Comparison of ENCODE assay signal across 9 cellular contexts in genomic region chr19:19443902-19444693, GRCh38. TPM values are rescaled to one million over a fixed set of nuclear protein-coding genes. Genes with fewer than 3 reads are reported as not detected.
DNase-seq lines count a peak whose midpoint lies in the region; ATAC-seq and TF ChIP-seq lines count a peak whose summit lies in the region.
"Had no signal": no experiment of that assay in that cellular context is flagged by ENCODE, and none has a peak within 500 bp of the region (broad histone marks: within the 10 kb centered on the region; RNA-seq: fewer than 3 reads in every experiment).

No MANE protein-coding gene starts in this region.

- H3K4me3 Mint-ChIP-seq in activated naive CD8-positive, alpha-beta T cell treated with anti-CD3 and anti-CD28 coated beads, Interleukin-2, amount 10 ng/mL, durations not matched to agents 7 days and 5 days: peak overlapping the region; percentile 48
- no peak overlapping the region for H3K4me3 Mint-ChIP-seq in nephron progenitor cell

- peaks cover 27% of the 10 kb centered on the region for H3K36me3 Mint-ChIP-seq in activated naive CD8-positive, alpha-beta T cell treated with anti-CD3 and anti-CD28 coated beads, Interleukin-2, amount 10 ng/mL, durations not matched to agents 7 days and 5 days
- H3K36me3 Mint-ChIP-seq in nephron progenitor cell (ENCODE audit: low read depth): peaks cover 33% of the 10 kb centered on the region

- H2BK20ac ChIP-seq in IMR-90 (ENCODE audit: low read depth, low read length): no peak overlapping the region

- H3K18ac ChIP-seq in IMR-90 (ENCODE audit: low read depth, low read length): no peak overlapping the region

- peak overlapping the region; percentile 51; the same call in 1 of the 2 replicates for H3K4ac ChIP-seq in IMR-90 (ENCODE audit: low read depth, low read length)

- no peaks in the 10 kb centered on the region for H3K27me3 Mint-ChIP-seq in activated naive CD8-positive, alpha-beta T cell treated with anti-CD3 and anti-CD28 coated beads, Interleukin-2, amount 10 ng/mL, durations not matched to agents 7 days and 5 days
- no peaks in the 10 kb centered on the region for H3K27me3 Mint-ChIP-seq in nephron progenitor cell (ENCODE audit: low read depth, poor library complexity)

- H3K4me3 ChIP-seq in GM12865 (ENCODE audit: low read depth, low read length) (no peak overlapping the region), IMR-90 (ENCODE audit: insufficient read depth, low read depth, low read length) (no peak overlapping the region)

- H3K4me1 ChIP-seq in IMR-90 (ENCODE audit: control insufficient read depth, insufficient read depth, low read length): peaks cover 9% of the 10 kb centered on the region

- POLR2A ChIA-PET in IMR-90 (lab: Charles Lee; ENCODE audit: unreplicated experiment): no interaction called here
- POLR2A ChIA-PET in activated naive CD8-positive, alpha-beta T cell treated with anti-CD3 and anti-CD28 coated beads, Interleukin-2, amount 10 ng/mL, durations not matched to agents 7 days and 5 days (lab: Charles Lee): interaction anchor here (1.0 to 1.7 kb wide), 4 partner anchors 16 to 39 kb away, joined by 3 to 4 read pairs (median 3); partner anchors contain the start of gene GATAD2A

- H3K9ac ChIP-seq in IMR-90 (ENCODE audit: low read depth, low read length): no peak overlapping the region
- H3K9ac ChIP-seq: KMS-11 had no signal

- H3K23ac ChIP-seq in IMR-90 (ENCODE audit: low read depth, low read length): no peak overlapping the region

- no peak for TF ChIP-seq POLR2A in IMR-90 (IDR thresholded peaks at IDR 0.05; ENCODE audit: low read depth, low read length)

- H3K27ac Mint-ChIP-seq in activated naive CD8-positive, alpha-beta T cell treated with anti-CD3 and anti-CD28 coated beads, Interleukin-2, amount 10 ng/mL, durations not matched to agents 7 days and 5 days: peak overlapping the region; percentile 85
- peak overlapping the region; percentile 85 for H3K27ac Mint-ChIP-seq in nephron progenitor cell

- no peaks in the 10 kb centered on the region for H3K9me3 ChIP-seq in IMR-90 (ENCODE audit: control insufficient read depth, insufficient read depth, low read length)

- H4K91ac ChIP-seq in IMR-90 (ENCODE audit: insufficient read depth, low read depth, low read length): no peak overlapping the region

- no peaks in the 10 kb centered on the region for H3K27me3 ChIP-seq in IMR-90 (ENCODE audit: control insufficient read depth, insufficient read depth, low read length)

- no peak overlapping the region for H2BK120ac ChIP-seq in IMR-90 (ENCODE audit: low read depth, low read length)

- H3K9me3 Mint-ChIP-seq in activated naive CD8-positive, alpha-beta T cell treated with anti-CD3 and anti-CD28 coated beads, Interleukin-2, amount 10 ng/mL, durations not matched to agents 7 days and 5 days: no peaks in the 10 kb centered on the region
- H3K9me3 Mint-ChIP-seq in nephron progenitor cell: no peaks in the 10 kb centered on the region

- peak overlapping the region; percentile 51 for H2AK5ac ChIP-seq in IMR-90 (ENCODE audit: low read depth, low read length)

- dilution Hi-C loops in IMR-90 (cut with HindIII; ENCODE audit: low sequenced_read_pairs, unreplicated experiment): no loop called here

- TF ChIP-seq CTCF in GM12865 (IDR thresholded peaks at IDR 0.05; ENCODE audit: insufficient read depth, low read depth, low read length, missing control alignments) (no peak), IMR-90 (conservative IDR thresholded peaks at IDR 0.05; ENCODE audit: low read depth, low read length) (no peak), nephron progenitor cell (IDR thresholded peaks at IDR 0.05) (no peak)

- no peak overlapping the region for H2AK9ac ChIP-seq in IMR-90 (replicated peaks; ENCODE audit: low read depth, low read length, poor library complexity)

- peaks cover 82% of the 10 kb centered on the region for H4K20me1 ChIP-seq in IMR-90 (ENCODE audit: insufficient read depth, low read length)

- WGBS in IMR-90 (ENCODE audit: extremely low coverage in 2 of 2, insufficient read length in 1 of 2), 2 experiments: no CpG with 5 or more reads among the region's 12 CpGs

- peaks cover 22 to 83% of the 10 kb centered on the region in 2 experiments for H3K79me1 ChIP-seq in IMR-90 (ENCODE audit: low read depth in 1 of 2, low read length in 2 of 2)

- H3K14ac ChIP-seq in IMR-90 (replicated peaks; ENCODE audit: low read depth, low read length): no peak overlapping the region

- H3K4me1 Mint-ChIP-seq in activated naive CD8-positive, alpha-beta T cell treated with anti-CD3 and anti-CD28 coated beads, Interleukin-2, amount 10 ng/mL, durations not matched to agents 7 days and 5 days: peaks cover 45% of the 10 kb centered on the region
- H3K4me1 Mint-ChIP-seq in nephron progenitor cell: peaks cover 31% of the 10 kb centered on the region

- intact Hi-C loops in IMR-90 (cut with micrococcal nuclease): no loop called here

- CTCF ChIA-PET in IMR-90 (lab: Yijun Ruan, JAX): no interaction called here

- no peak overlapping the region for H3K56ac ChIP-seq in IMR-90 (ENCODE audit: extremely low read depth, insufficient read depth, low read length)

- H3K27ac ChIP-seq in IMR-90 (ENCODE audit: insufficient read depth, low read length): no peak overlapping the region
- H3K27ac ChIP-seq: KMS-11 had no signal

- no peak overlapping the region for H2BK15ac ChIP-seq in IMR-90 (ENCODE audit: low read depth, low read length)

- TF ChIP-seq RAD21 in IMR-90 (IDR thresholded peaks at IDR 0.05; ENCODE audit: low read length): no peak

- BruUV-seq in IMR-90 (replicated peaks; lab: Mats Ljungman, UMichigan): no TSS peak

- peaks cover 3% of the 10 kb centered on the region for H3K36me3 ChIP-seq in IMR-90 (ENCODE audit: control insufficient read depth, insufficient read depth, low read length)

- peaks cover 34% of the 10 kb centered on the region for H3K9me1 ChIP-seq in IMR-90 (ENCODE audit: insufficient read depth, low read length)

- H2BK5ac ChIP-seq in IMR-90 (ENCODE audit: low read depth, low read length, poor library complexity, severe bottlenecking): no peak overlapping the region

- peak; percentile 57 for DNase-seq in GM12865 (ENCODE audit: low read depth)
- no peak for DNase-seq in IMR-90
- no peak for DNase-seq in activated naive CD8-positive, alpha-beta T cell treated with anti-CD3 and anti-CD28 coated beads, Interleukin-2, amount 10 ng/mL, durations not matched to agents 7 days and 5 days
- DNase-seq in nephron progenitor cell: no peak
- no peak for DNase-seq in germinal center (ENCODE audit: low spot score)
- DNase-seq in Kasumi-1 (lab: John Stamatoyannopoulos, UW): no peak
- no peak for DNase-seq in GM19238 (ENCODE audit: insufficient read length, low spot score)
- no peak for DNase-seq in DMS114 treated with DMSO at 0.1 percent for 48 hours (lab: John Stamatoyannopoulos, UW; ENCODE audit: unreplicated experiment)

- H4K5ac ChIP-seq in IMR-90 (ENCODE audit: low read depth, low read length): no peak overlapping the region

- no peak overlapping the region for H2AFZ ChIP-seq in IMR-90 (replicated peaks; ENCODE audit: low read length, poor library complexity)

- H3K4me2 ChIP-seq in IMR-90 (ENCODE audit: low read depth, low read length): no peak overlapping the region
- H3K4me2 ChIP-seq: KMS-11 had no signal

- H4K8ac ChIP-seq in IMR-90 (ENCODE audit: low read depth in 2 of 2, low read length in 2 of 2): peak overlapping the region in 1 of 2 experiments; percentile 35; a peak in 1 of 4 replicates

- ATAC-seq in IMR-90 (ENCODE audit: low read depth): no peak
- no peak for ATAC-seq in activated naive CD8-positive, alpha-beta T cell treated with anti-CD3 and anti-CD28 coated beads, Interleukin-2, amount 10 ng/mL, durations not matched to agents 7 days and 5 days (ENCODE audit: low read depth)

- in situ Hi-C loops in IMR-90 (cut with MboI; ENCODE audit: low sequenced_read_pairs): no loop called here

TF ChIP-seq in IMR-90, 13 proteins besides CTCF, POLR2A, EP300 and RAD21 (continues in another document):
- TF ChIP-seq USF2 (IDR thresholded peaks at IDR 0.05; ENCODE audit: low read depth, low read length) (no peak), CEBPB (IDR thresholded peaks at IDR 0.05; ENCODE audit: low read depth, low read length) (no peak), CHD1 (IDR thresholded peaks at IDR 0.05; ENCODE audit: low read depth, low read length) (no peak), RCOR1 (IDR thresholded peaks at IDR 0.05; ENCODE audit: insufficient replicate concordance, low read length) (no peak), RFX5 (IDR thresholded peaks at IDR 0.05; ENCODE audit: low read depth, low read length) (no peak), MAFK (IDR thresholded peaks at IDR 0.05; ENCODE audit: low read depth, low read length) (no peak), SMC3 (IDR thresholded peaks at IDR 0.05; ENCODE audit: low read depth, low read length) (no peak), MXI1 (IDR thresholded peaks at IDR 0.05; ENCODE audit: borderline replicate concordance, low read depth, low read length) (no peak), ELK1 (IDR thresholded peaks at IDR 0.05; ENCODE audit: borderline replicate concordance, low read depth, low read length) (no peak), FOS (IDR thresholded peaks at IDR 0.05; ENCODE audit: low read depth, low read length) (no peak), BHLHE40 (IDR thresholded peaks at IDR 0.05; ENCODE audit: low read depth, low read length) (no peak), NFE2L2 (IDR thresholded peaks at IDR 0.05; ENCODE audit: low read depth, low read length) (no peak)

RNA-seq across cellular contexts. Expression of gene GATAD2A, which starts 38.6 kb away (rescaled TPM):
- total RNA-seq in IMR-90 (2012; rRNA removed): 23.5 and 32.8 TPM in 2 replicates
- polyA plus RNA-seq in IMR-90 (2012; rRNA removed): 33.2 and 44.3 TPM in 2 replicates
- polyA plus RNA-seq in IMR-90 (2012; cell fraction: cytosol; rRNA removed): 36.4 and 38.8 TPM in 2 replicates
- polyA plus RNA-seq in IMR-90 (2012; cell fraction: nucleus; rRNA removed; ENCODE audit: low replicate concordance): 32.4 and 42.5 TPM in 2 replicates
- 100 to 1,000 TPM; 152 to 153 TPM for total RNA-seq in activated naive CD8-positive, alpha-beta T cell treated with anti-CD3 and anti-CD28 coated beads, Interleukin-2, amount 10 ng/mL, durations not matched to agents 7 days and 5 days
